16 cellular contexts compared by ENCODE assay signal in genomic region chr10:75433216-75433615, GRCh38. TPM values are rescaled to one million over a fixed set of nuclear protein-coding genes. Genes with fewer than 3 reads are reported as not detected.
DNase-seq lines count a peak whose midpoint lies in the region; ATAC-seq, FAIRE-seq and TF ChIP-seq lines count a peak whose summit lies in the region.
"Had no signal": no experiment of that assay in that cellular context is flagged by ENCODE, and none has a peak within 500 bp of the region (broad histone marks: within the 10 kb centered on the region; RNA-seq: fewer than 3 reads in every experiment).

No MANE protein-coding gene starts in this region.

- H3K36me3 ChIP-seq in GM23338 (ENCODE audit: insufficient read depth), result no peaks in the 10 kb centered on the region
- no peaks in the 10 kb centered on the region for H3K36me3 ChIP-seq in kidney (ENCODE audit: control insufficient read depth in 1 of 2, insufficient read depth in 2 of 2, low read length in 2 of 2)
- no peaks in the 10 kb centered on the region for H3K36me3 ChIP-seq in neural progenitor cell
- H3K36me3 ChIP-seq: HAP-1 had no signal

- H3K27ac ChIP-seq in GM23338 (ENCODE audit: low read depth), result no peak overlapping the region
- H3K27ac ChIP-seq in kidney (ENCODE audit: low read depth in 2 of 2, low read length in 2 of 2), result no peak overlapping the region
- no peak overlapping the region for H3K27ac ChIP-seq in neural progenitor cell
- H3K27ac ChIP-seq: KMS-11 had no signal

- ATAC-seq in GM23338 (no peak), WTC11 (no peak), GM19351 (IDR thresholded peaks at IDR 0.05; ENCODE audit: unreplicated experiment) (no peak)

- POLR2A ChIA-PET in WTC11 (lab: Charles Lee), result interaction anchor here (0.6 kb wide), 1 partner anchor 10 kb away, joined by 3 read pairs; no protein-coding TSS in a partner anchor

- H3K4me1 ChIP-seq in GM23338 (ENCODE audit: insufficient read depth), result peaks cover 37% of the 10 kb centered on the region
- H3K4me1 ChIP-seq in kidney (ENCODE audit: control insufficient read depth in 1 of 2, insufficient read depth in 1 of 2, low read depth in 1 of 2, low read length in 2 of 2), result peaks cover 5 to 29% of the 10 kb centered on the region in 2 donors
- H3K4me1 ChIP-seq in neural progenitor cell, result peaks cover 56% of the 10 kb centered on the region
- H3K4me1 ChIP-seq: HAP-1 had no signal

- H3K36me3 Mint-ChIP-seq in GM23338 (ENCODE audit: low read depth) (no peaks in the 10 kb centered on the region; the same call in 2 of the 3 replicates), WTC11 (no peaks in the 10 kb centered on the region), neural progenitor cell (no peaks in the 10 kb centered on the region)

- peak; percentile 32 for DNase-seq in GM23338 (ENCODE audit: low spot score)
- DNase-seq in WTC11 (ENCODE audit: low spot score), result no peak
- no peak for DNase-seq in kidney
- no peak for DNase-seq in neural progenitor cell (ENCODE audit: low spot score)
- no peak for DNase-seq in NCI-H1417 treated with DMSO at 0.1 percent for 48 hours (lab: John Stamatoyannopoulos, UW)
- DNase-seq in stimulated activated CD4-positive, alpha-beta T cell treated with anti-CD3 and anti-CD28 coated beads, Interleukin-2, amount 100 ng/mL, for 24 hours, result no peak
- DNase-seq: C1 segment of cervical spinal cord, NCI-H1092, NCI-H1694, NCI-H510A treated with DMSO at 0.1 percent for 48 hours had no signal

- no peak overlapping the region for H2AFZ ChIP-seq in GM23338
- no peak overlapping the region for H2AFZ ChIP-seq in neural progenitor cell (replicated peaks)

- peaks cover 36% of the 10 kb centered on the region for H3K4me1 Mint-ChIP-seq in GM23338
- peaks cover 41% of the 10 kb centered on the region for H3K4me1 Mint-ChIP-seq in WTC11
- H3K4me1 Mint-ChIP-seq in neural progenitor cell, result peaks cover 66% of the 10 kb centered on the region

- intact Hi-C loops in kidney (cut with DNase I), result no loop called here

- H3K4me3 ChIP-seq in GM23338 (peak overlapping the region; percentile 44), kidney (ENCODE audit: low read length in 2 of 2) (peak overlapping the region; percentile 39 to 69), neural progenitor cell (no peak overlapping the region)
- H3K4me3 ChIP-seq: HAP-1 had no signal

- H3K27me3 Mint-ChIP-seq in GM23338 (ENCODE audit: insufficient read depth, low read depth, poor library complexity), result peaks cover 81% of the 10 kb centered on the region
- H3K27me3 Mint-ChIP-seq in WTC11 (ENCODE audit: low read depth), result peaks cover 97% of the 10 kb centered on the region
- H3K27me3 Mint-ChIP-seq in neural progenitor cell (ENCODE audit: insufficient read depth, low read depth), result peaks cover 20% of the 10 kb centered on the region

- H3K9me3 ChIP-seq in kidney (ENCODE audit: control insufficient read depth in 1 of 2, low read length in 2 of 2), result no peaks in the 10 kb centered on the region
- H3K9me3 ChIP-seq in neural progenitor cell (ENCODE audit: low read depth), result no peaks in the 10 kb centered on the region
- H3K9me3 ChIP-seq: HAP-1 had no signal

- CTCF ChIA-PET in WTC11 (lab: Charles Lee), result interaction anchor here (1.3 kb wide), 1 partner anchor 38 kb away, joined by 5 read pairs; no protein-coding TSS in a partner anchor

- H3K27ac Mint-ChIP-seq in GM23338 (no peak overlapping the region), WTC11 (no peak overlapping the region), neural progenitor cell (no peak overlapping the region)

- peak overlapping the region; percentile 73 for H3K4me2 ChIP-seq in GM23338
- H3K4me2 ChIP-seq in neural progenitor cell, result peak overlapping the region; percentile 33
- H3K4me2 ChIP-seq: KMS-11 had no signal

- FAIRE-seq in kidney (lab: Jason Lieb, UNC), result no peak

- peaks cover 6% of the 10 kb centered on the region; the same call in 1 of the 2 replicates for H3F3A ChIP-seq in GM23338 (replicated peaks; ENCODE audit: low read depth)
- H3F3A ChIP-seq in neural progenitor cell (ENCODE audit: low read depth), result peaks cover 40% of the 10 kb centered on the region

- H3K9ac ChIP-seq in kidney (ENCODE audit: low read length in 2 of 2) (no peak overlapping the region), neural progenitor cell (no peak overlapping the region)
- H3K9ac ChIP-seq: KMS-11 had no signal

- peaks cover 100% of the 10 kb centered on the region for H3K27me3 ChIP-seq in GM23338 (ENCODE audit: insufficient read depth)
- H3K27me3 ChIP-seq in neural progenitor cell, result peaks cover 95% of the 10 kb centered on the region

- H4K20me1 ChIP-seq in GM23338 (replicated peaks; ENCODE audit: insufficient read depth) (peaks cover 29% of the 10 kb centered on the region; the same call in 1 of the 2 replicates), neural progenitor cell (ENCODE audit: low read depth) (peaks cover 7% of the 10 kb centered on the region)

- H3K4me3 Mint-ChIP-seq in GM23338 (peak overlapping the region; percentile 71), WTC11 (peak overlapping the region; percentile 54), neural progenitor cell (no peak overlapping the region)

- H3K79me2 ChIP-seq in GM23338 (replicated peaks; ENCODE audit: insufficient read depth) (no peaks in the 10 kb centered on the region), neural progenitor cell (ENCODE audit: low read depth) (no peaks in the 10 kb centered on the region)

- no peak for TF ChIP-seq CTCF in GM23338 (conservative IDR thresholded peaks at IDR 0.05; ENCODE audit: low read depth in 2 of 2)
- TF ChIP-seq CTCF in WTC11 (IDR thresholded peaks at IDR 0.05), result no peak
- no peak for TF ChIP-seq CTCF in kidney (IDR thresholded peaks at IDR 0.05; ENCODE audit: borderline replicate concordance, extremely low read depth, insufficient read depth)
- TF ChIP-seq CTCF in neural progenitor cell (IDR thresholded peaks at IDR 0.05), result no peak

- no peaks in the 10 kb centered on the region for H3K9me2 ChIP-seq in GM23338 (ENCODE audit: insufficient read depth)

- no peaks in the 10 kb centered on the region; the same call in 2 of the 3 replicates for H3K9me3 Mint-ChIP-seq in GM23338
- H3K9me3 Mint-ChIP-seq in WTC11, result no peaks in the 10 kb centered on the region
- H3K9me3 Mint-ChIP-seq in neural progenitor cell, result peaks cover 2% of the 10 kb centered on the region

TF ChIP-seq in WTC11, 78 proteins besides CTCF, POLR2A, EP300 and RAD21 (continues in another document):
- TF ChIP-seq, protein P1, sequence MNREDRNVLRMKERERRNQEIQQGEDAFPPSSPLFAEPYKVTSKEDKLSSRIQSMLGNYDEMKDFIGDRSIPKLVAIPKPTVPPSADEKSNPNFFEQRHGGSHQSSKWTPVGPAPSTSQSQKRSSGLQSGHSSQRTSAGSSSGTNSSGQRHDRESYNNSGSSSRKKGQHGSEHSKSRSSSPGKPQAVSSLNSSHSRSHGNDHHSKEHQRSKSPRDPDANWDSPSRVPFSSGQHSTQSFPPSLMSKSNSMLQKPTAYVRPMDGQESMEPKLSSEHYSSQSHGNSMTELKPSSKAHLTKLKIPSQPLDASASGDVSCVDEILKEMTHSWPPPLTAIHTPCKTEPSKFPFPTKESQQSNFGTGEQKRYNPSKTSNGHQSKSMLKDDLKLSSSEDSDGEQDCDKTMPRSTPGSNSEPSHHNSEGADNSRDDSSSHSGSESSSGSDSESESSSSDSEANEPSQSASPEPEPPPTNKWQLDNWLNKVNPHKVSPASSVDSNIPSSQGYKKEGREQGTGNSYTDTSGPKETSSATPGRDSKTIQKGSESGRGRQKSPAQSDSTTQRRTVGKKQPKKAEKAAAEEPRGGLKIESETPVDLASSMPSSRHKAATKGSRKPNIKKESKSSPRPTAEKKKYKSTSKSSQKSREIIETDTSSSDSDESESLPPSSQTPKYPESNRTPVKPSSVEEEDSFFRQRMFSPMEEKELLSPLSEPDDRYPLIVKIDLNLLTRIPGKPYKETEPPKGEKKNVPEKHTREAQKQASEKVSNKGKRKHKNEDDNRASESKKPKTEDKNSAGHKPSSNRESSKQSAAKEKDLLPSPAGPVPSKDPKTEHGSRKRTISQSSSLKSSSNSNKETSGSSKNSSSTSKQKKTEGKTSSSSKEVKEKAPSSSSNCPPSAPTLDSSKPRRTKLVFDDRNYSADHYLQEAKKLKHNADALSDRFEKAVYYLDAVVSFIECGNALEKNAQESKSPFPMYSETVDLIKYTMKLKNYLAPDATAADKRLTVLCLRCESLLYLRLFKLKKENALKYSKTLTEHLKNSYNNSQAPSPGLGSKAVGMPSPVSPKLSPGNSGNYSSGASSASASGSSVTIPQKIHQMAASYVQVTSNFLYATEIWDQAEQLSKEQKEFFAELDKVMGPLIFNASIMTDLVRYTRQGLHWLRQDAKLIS (CRISPR knock-in tag; IDR thresholded peaks at IDR 0.05; ENCODE audit: borderline replicate concordance), result no peak
- TF ChIP-seq JAZF1 (CRISPR knock-in tag; IDR thresholded peaks at IDR 0.05), result no peak

RNA-seq across cellular contexts. Expression of gene LRMDA, which starts 1.8 kb away (rescaled TPM):
- total RNA-seq in GM23338 (2014; rRNA removed; shearing (Covaris generic)), result 0.90 TPM in 1 of 2 replicates, not detected in the other
- polyA plus RNA-seq in GM23338 (2016; fragmentation: Nextera tagmentation; extraction: Ambion mirVana), result 1.6 and 1.8 TPM in 2 replicates
- total RNA-seq in WTC11 (2021), result 0.48 to 0.92 TPM (median 0.78 TPM) in 3 replicates
- 23.2 TPM for total RNA-seq in kidney
- 48.6 TPM for polyA plus RNA-seq in kidney (ENCODE audit: insufficient read depth, low read depth, low replicate concordance)
- total RNA-seq in neural progenitor cell (ENCODE audit: low replicate concordance), result 5.2 TPM in 1 of 2 replicates, not detected in the other
- total RNA-seq: A673, Daoy, MCF 10A had no signal

RNA-seq across cellular contexts. Expression of gene ZNF503, which starts 31.7 kb away (rescaled TPM):
- 0.04 TPM in 1 of 2 replicates, not detected in the other for total RNA-seq in GM23338 (2014; rRNA removed; shearing (Covaris generic))
- 0.21 and 0.24 TPM in 2 replicates for polyA plus RNA-seq in GM23338 (2016; fragmentation: Nextera tagmentation; extraction: Ambion mirVana)
- total RNA-seq in WTC11 (2021), result 0.25 to 0.39 TPM (median 0.34 TPM) in 3 replicates
- 34.7 TPM for total RNA-seq in kidney
- 45.8 TPM for polyA plus RNA-seq in kidney (ENCODE audit: insufficient read depth, low read depth, low replicate concordance)
- total RNA-seq in neural progenitor cell (ENCODE audit: low replicate concordance), result 8.3 and 20.9 TPM in 2 replicates
